15 cellular contexts compared by ENCODE assay signal in the genomic region with DNA sequence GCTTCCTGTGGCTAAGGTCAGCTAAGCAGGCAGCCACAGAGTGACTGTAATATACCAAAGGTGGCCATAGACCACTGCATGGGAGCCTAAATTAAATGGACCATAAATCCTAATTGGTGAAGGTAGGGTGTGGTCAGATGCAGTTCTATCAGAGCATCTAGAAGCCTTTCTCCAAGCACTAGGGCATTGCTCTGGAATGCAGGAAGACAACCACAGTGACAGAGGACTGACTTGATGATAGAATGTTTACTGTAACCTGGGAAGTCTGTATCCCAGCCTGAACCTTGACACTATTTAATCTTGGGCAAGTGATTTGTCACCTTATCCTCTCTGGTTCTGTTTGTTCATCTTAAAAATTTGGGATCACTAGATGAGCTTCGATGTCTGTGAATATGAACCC. TPM values are rescaled to one million over a fixed set of nuclear protein-coding genes. Genes with fewer than 3 reads are reported as not detected.
DNase-seq lines count a peak whose midpoint lies in the region; ATAC-seq and TF ChIP-seq lines count a peak whose summit lies in the region.
"Had no signal": no experiment of that assay in that cellular context is flagged by ENCODE, and none has a peak within 500 bp of the region (broad histone marks: within the 10 kb centered on the region; RNA-seq: fewer than 3 reads in every experiment).

No MANE protein-coding gene starts in this region.

- POLR2A ChIA-PET in WTC11 (lab: Charles Lee) = no interaction called here

- no peaks in the 10 kb centered on the region for H3K9me3 ChIP-seq in endodermal cell (ENCODE audit: control insufficient read depth, low read length)
- H3K9me3 ChIP-seq in SJCRH30 (replicated peaks) = no peaks in the 10 kb centered on the region
- H3K9me3 ChIP-seq: heart left ventricle, left lung had no signal

- no peaks in the 10 kb centered on the region for H3K27me3 Mint-ChIP-seq in activated T-cell treated with anti-CD3 and anti-CD28 coated beads, Interleukin-2, amount 50 U/mL, for 24 hours
- H3K27me3 Mint-ChIP-seq in endodermal cell (ENCODE audit: insufficient read depth) (no peaks in the 10 kb centered on the region), WTC11 (ENCODE audit: low read depth) (no peaks in the 10 kb centered on the region)

- H3K27me3 ChIP-seq in endodermal cell (ENCODE audit: control insufficient read depth, insufficient read depth, low read length, poor library complexity, severe bottlenecking) (no peaks in the 10 kb centered on the region), SJCRH30 (no peaks in the 10 kb centered on the region)
- H3K27me3 ChIP-seq: heart left ventricle, left lung had no signal

- no peak for DNase-seq in activated T-cell treated with anti-CD3 and anti-CD28 coated beads, Interleukin-2, amount 50 U/mL, for 24 hours
- no peak for DNase-seq in activated T-cell treated with anti-CD3 and anti-CD28 coated beads, Interleukin-2, amount 50 U/mL, for 48 hours
- DNase-seq in RKO (ENCODE audit: low spot score) (peak; percentile 17), endodermal cell (no peak), renal cortical epithelial cell (ENCODE audit: low read depth) (peak; percentile 46), SJCRH30 (no peak), WTC11 (ENCODE audit: low spot score) (no peak)
- DNase-seq: ACHN, DMS79, heart left ventricle, left lung, occipital lobe had no signal

- CTCF ChIA-PET in WTC11 (lab: Charles Lee) = no interaction called here

- H3K27ac ChIP-seq in endodermal cell (ENCODE audit: low read depth, low read length) (no peak overlapping the region), SJCRH30 (no peak overlapping the region)
- H3K27ac ChIP-seq: heart left ventricle had no signal

- H3K36me3 ChIP-seq in endodermal cell (ENCODE audit: control insufficient read depth, insufficient read depth, low read length) (peaks cover 16% of the 10 kb centered on the region), SJCRH30 (no peaks in the 10 kb centered on the region)

- H3K4me3 ChIP-seq in endodermal cell (ENCODE audit: low read length) (peak overlapping the region; percentile 95), SJCRH30 (no peak overlapping the region)

- no peaks in the 10 kb centered on the region for H3K9me3 Mint-ChIP-seq in activated T-cell treated with anti-CD3 and anti-CD28 coated beads, Interleukin-2, amount 50 U/mL, for 24 hours
- H3K9me3 Mint-ChIP-seq in endodermal cell (no peaks in the 10 kb centered on the region), WTC11 (no peaks in the 10 kb centered on the region)

- ATAC-seq in GM18870 (IDR thresholded peaks at IDR 0.05; ENCODE audit: unreplicated experiment) (no peak), WTC11 (no peak)
- ATAC-seq: HCT116, heart left ventricle, left lung, SK-N-SH treated with all-trans-retinoic acid at 6 μM for 48 hours had no signal

- WGBS in endodermal cell (ENCODE audit: insufficient coverage in 1 of 2, insufficient read length in 1 of 2), 2 experiments = 90 to 93% methylated on average over 1 of the region's 1 CpG

- H3K4me1 ChIP-seq in endodermal cell (ENCODE audit: control insufficient read depth, insufficient read depth, low read length) (peaks cover 2% of the 10 kb centered on the region), SJCRH30 (0 out of 2 replicates have a peak, but pooled peaks cover 3% of the 10 kb centered on the region)

- no peak overlapping the region for H3K9ac ChIP-seq in endodermal cell (ENCODE audit: extremely low read depth, low read length, poor library complexity, severe bottlenecking)

- peaks cover 78% of the 10 kb centered on the region for H3K4me1 Mint-ChIP-seq in activated T-cell treated with anti-CD3 and anti-CD28 coated beads, Interleukin-2, amount 50 U/mL, for 24 hours (ENCODE audit: low read depth)
- H3K4me1 Mint-ChIP-seq in endodermal cell (peaks cover 36% of the 10 kb centered on the region), WTC11 (peaks cover 31% of the 10 kb centered on the region)

- peak overlapping the region; percentile 54 for H3K27ac Mint-ChIP-seq in activated T-cell treated with anti-CD3 and anti-CD28 coated beads, Interleukin-2, amount 50 U/mL, for 24 hours
- H3K27ac Mint-ChIP-seq in endodermal cell = peak overlapping the region; percentile 45
- no peak overlapping the region for H3K27ac Mint-ChIP-seq in WTC11

- TF ChIP-seq CTCF in endodermal cell (conservative IDR thresholded peaks at IDR 0.05) (no peak), WTC11 (IDR thresholded peaks at IDR 0.05) (no peak)

- H3K36me3 Mint-ChIP-seq in activated T-cell treated with anti-CD3 and anti-CD28 coated beads, Interleukin-2, amount 50 U/mL, for 24 hours (ENCODE audit: low read depth) = peaks cover 70% of the 10 kb centered on the region
- H3K36me3 Mint-ChIP-seq in endodermal cell (ENCODE audit: low read depth) = peaks cover 16% of the 10 kb centered on the region
- H3K36me3 Mint-ChIP-seq in WTC11 = peaks cover 5% of the 10 kb centered on the region; the same call in 1 of the 2 replicates

- H3K4me3 Mint-ChIP-seq in activated T-cell treated with anti-CD3 and anti-CD28 coated beads, Interleukin-2, amount 50 U/mL, for 24 hours = peak overlapping the region; percentile 47
- no peak overlapping the region for H3K4me3 Mint-ChIP-seq in endodermal cell
- H3K4me3 Mint-ChIP-seq in WTC11 = no peak overlapping the region

TF ChIP-seq in WTC11, 78 proteins besides CTCF, POLR2A, EP300 and RAD21:
- TF ChIP-seq USF2 (CRISPR knock-in tag; IDR thresholded peaks at IDR 0.05) (no peak), TCF7 (CRISPR knock-in tag; IDR thresholded peaks at IDR 0.05; ENCODE audit: low read depth) (no peak), TEAD4 (CRISPR knock-in tag; IDR thresholded peaks at IDR 0.05) (no peak), NR2C2 (CRISPR knock-in tag; IDR thresholded peaks at IDR 0.05) (no peak)

RNA-seq across cellular contexts. Expression of gene FBXO38, which starts 2.3 kb away (rescaled TPM):
- total RNA-seq in endodermal cell (10 to 100 TPM; 45.4 to 49.7 TPM), renal cortical epithelial cell (48.3 and 68.3 TPM in 2 replicates), WTC11 (2021) (30.4 to 35.8 TPM (median 34.8 TPM) in 3 replicates)
- 31.7 TPM for polyA plus RNA-seq in endodermal cell (2013, experiment 1 of 2)
- 30.6 TPM for polyA plus RNA-seq in endodermal cell (2013, experiment 2 of 2)
- 43.9 and 49.9 TPM in 2 replicates for total RNA-seq in SJCRH30 (2014; rRNA removed; shearing (Covaris generic))

RNA-seq across cellular contexts. Expression of gene SPINK9, which starts 50.7 kb away (rescaled TPM):
- not detected for total RNA-seq in endodermal cell
- polyA plus RNA-seq in endodermal cell (2013, experiment 1 of 2) = not detected
- not detected for polyA plus RNA-seq in endodermal cell (2013, experiment 2 of 2)
- not detected in 2 replicates for total RNA-seq in renal cortical epithelial cell
- not detected in 2 replicates for total RNA-seq in SJCRH30 (2014; rRNA removed; shearing (Covaris generic))
- total RNA-seq in WTC11 (2021) = not detected in 3 replicates
- total RNA-seq: left lung, occipital lobe had no signal
- polyA plus RNA-seq: heart left ventricle had no signal

Comparison
In these comparisons a context has a peak if more than half of its experiments do, and no peak if none do; other contexts are left out.
1. DNase-seq: peak in RKO (single experiment) and renal cortical epithelial cell (single experiment); none in activated T-cell treated with anti-CD3 and anti-CD28 coated beads, Interleukin-2, amount 50 U/mL, for 24 hours (single experiment), activated T-cell treated with anti-CD3 and anti-CD28 coated beads, Interleukin-2, amount 50 U/mL, for 48 hours (0 of 2), endodermal cell (single experiment), SJCRH30 (0 of 2) and WTC11 (single experiment).